ENCODE assay signal across 26 cellular contexts in genomic region chr14:99011385-99011784, GRCh38.
"Had no signal": no experiment of that assay in that cellular context is flagged by ENCODE, and none has a peak within 500 bp of the region (broad histone marks: within the 10 kb centered on the region; RNA-seq: fewer than 3 reads in every experiment).

No MANE protein-coding gene starts in this region.

- H3K4me2 ChIP-seq: hepatocyte had no signal

- DNase-seq: colonic mucosa; cortex of kidney; effector CD8-positive, alpha-beta T cell; effector memory CD8-positive, alpha-beta T cell; endodermal cell; erythroblast; esophagus squamous epithelium; foreskin fibroblast; foreskin melanocyte; gastrocnemius medialis; heart left ventricle; hypothalamus; immature natural killer cell; islet precursor cell; kidney; kidney glomerular epithelial cell; left lung; left ventricle myocardium superior; lower lobe of right lung; mesenchymal stem cell; midbrain; naive thymus-derived CD4-positive, alpha-beta T cell had no signal

- H3K9me3 ChIP-seq: colonic mucosa, esophagus squamous epithelium, gastrocnemius medialis, heart left ventricle, left lung, lower lobe of right lung had no signal

- H3K79me2 ChIP-seq: hepatocyte had no signal

- H3K4me3 Mint-ChIP-seq: dendritic cell treated with granulocyte-macrophage colony-stimulating factor and Interleukin-4, amounts not matched to agents 40 ng/mL and 50 ng/mL, for 4 days; effector memory CD8-positive, alpha-beta T cell; endodermal cell; immature natural killer cell; naive thymus-derived CD4-positive, alpha-beta T cell had no signal

- H3K4me3 ChIP-seq: colonic mucosa, esophagus squamous epithelium, gastrocnemius medialis, heart left ventricle, hepatocyte, left lung, lower lobe of right lung had no signal

- H3K27ac ChIP-seq: colonic mucosa, epithelial cell of prostate, esophagus squamous epithelium, gastrocnemius medialis, heart left ventricle, hepatocyte, left lung, lower lobe of right lung had no signal

- ATAC-seq: effector memory CD8-positive, alpha-beta T cell; esophagus mucosa; gastrocnemius medialis; heart left ventricle; left lung; left ventricle myocardium superior; lower lobe of right lung; naive thymus-derived CD4-positive, alpha-beta T cell had no signal

- H3K4me1 Mint-ChIP-seq: endodermal cell, immature natural killer cell had no signal

- H3K27me3 Mint-ChIP-seq: dendritic cell treated with granulocyte-macrophage colony-stimulating factor and Interleukin-4, amounts not matched to agents 40 ng/mL and 50 ng/mL, for 4 days had no signal

- H3K36me3 ChIP-seq: colonic mucosa, esophagus squamous epithelium, gastrocnemius medialis, heart left ventricle, left lung, lower lobe of right lung had no signal

- H3K27me3 ChIP-seq: colonic mucosa, esophagus squamous epithelium, gastrocnemius medialis, hepatocyte had no signal

- H3K27ac Mint-ChIP-seq: dendritic cell treated with granulocyte-macrophage colony-stimulating factor and Interleukin-4, amounts not matched to agents 40 ng/mL and 50 ng/mL, for 4 days; effector memory CD8-positive, alpha-beta T cell; endodermal cell; immature natural killer cell had no signal

- H3K9me3 Mint-ChIP-seq: dendritic cell treated with granulocyte-macrophage colony-stimulating factor and Interleukin-4, amounts not matched to agents 40 ng/mL and 50 ng/mL, for 4 days; effector memory CD8-positive, alpha-beta T cell; endodermal cell; immature natural killer cell had no signal

- H3K4me1 ChIP-seq: colonic mucosa, esophagus squamous epithelium, gastrocnemius medialis, heart left ventricle, left lung, lower lobe of right lung had no signal
